Comparison of ENCODE assay signal across 1 cellular context in the genomic region with DNA sequence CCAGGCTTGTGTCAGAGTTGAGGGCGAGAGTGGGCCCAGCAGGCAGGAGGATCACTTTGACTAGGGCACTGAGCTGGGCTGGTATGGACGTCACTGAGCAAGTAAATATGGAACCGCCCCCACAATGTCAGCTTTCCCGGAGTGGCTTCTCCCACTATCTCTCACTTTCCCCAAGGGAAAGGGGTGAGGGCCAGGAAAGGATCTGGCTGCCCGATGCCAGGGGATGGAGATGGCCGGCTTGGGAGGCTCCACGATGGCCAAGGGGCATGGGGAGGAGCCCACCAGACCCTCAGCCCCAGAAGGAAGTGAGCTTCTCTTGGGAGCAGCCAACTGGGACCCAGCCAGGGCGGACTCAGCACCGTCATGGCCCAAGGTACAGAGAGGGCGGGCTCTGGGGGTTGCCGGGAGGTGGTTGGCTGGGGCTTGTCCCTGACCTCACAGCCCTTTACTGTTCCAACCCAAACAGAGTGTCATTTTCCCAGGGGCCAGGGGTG.
TF ChIP-seq lines count a peak whose summit lies in the region.

No MANE protein-coding gene starts in this region.

TF ChIP-seq in GM12878, 131 proteins besides CTCF, POLR2A, EP300 and RAD21 (continued from another document):
- TF ChIP-seq, protein P1, sequence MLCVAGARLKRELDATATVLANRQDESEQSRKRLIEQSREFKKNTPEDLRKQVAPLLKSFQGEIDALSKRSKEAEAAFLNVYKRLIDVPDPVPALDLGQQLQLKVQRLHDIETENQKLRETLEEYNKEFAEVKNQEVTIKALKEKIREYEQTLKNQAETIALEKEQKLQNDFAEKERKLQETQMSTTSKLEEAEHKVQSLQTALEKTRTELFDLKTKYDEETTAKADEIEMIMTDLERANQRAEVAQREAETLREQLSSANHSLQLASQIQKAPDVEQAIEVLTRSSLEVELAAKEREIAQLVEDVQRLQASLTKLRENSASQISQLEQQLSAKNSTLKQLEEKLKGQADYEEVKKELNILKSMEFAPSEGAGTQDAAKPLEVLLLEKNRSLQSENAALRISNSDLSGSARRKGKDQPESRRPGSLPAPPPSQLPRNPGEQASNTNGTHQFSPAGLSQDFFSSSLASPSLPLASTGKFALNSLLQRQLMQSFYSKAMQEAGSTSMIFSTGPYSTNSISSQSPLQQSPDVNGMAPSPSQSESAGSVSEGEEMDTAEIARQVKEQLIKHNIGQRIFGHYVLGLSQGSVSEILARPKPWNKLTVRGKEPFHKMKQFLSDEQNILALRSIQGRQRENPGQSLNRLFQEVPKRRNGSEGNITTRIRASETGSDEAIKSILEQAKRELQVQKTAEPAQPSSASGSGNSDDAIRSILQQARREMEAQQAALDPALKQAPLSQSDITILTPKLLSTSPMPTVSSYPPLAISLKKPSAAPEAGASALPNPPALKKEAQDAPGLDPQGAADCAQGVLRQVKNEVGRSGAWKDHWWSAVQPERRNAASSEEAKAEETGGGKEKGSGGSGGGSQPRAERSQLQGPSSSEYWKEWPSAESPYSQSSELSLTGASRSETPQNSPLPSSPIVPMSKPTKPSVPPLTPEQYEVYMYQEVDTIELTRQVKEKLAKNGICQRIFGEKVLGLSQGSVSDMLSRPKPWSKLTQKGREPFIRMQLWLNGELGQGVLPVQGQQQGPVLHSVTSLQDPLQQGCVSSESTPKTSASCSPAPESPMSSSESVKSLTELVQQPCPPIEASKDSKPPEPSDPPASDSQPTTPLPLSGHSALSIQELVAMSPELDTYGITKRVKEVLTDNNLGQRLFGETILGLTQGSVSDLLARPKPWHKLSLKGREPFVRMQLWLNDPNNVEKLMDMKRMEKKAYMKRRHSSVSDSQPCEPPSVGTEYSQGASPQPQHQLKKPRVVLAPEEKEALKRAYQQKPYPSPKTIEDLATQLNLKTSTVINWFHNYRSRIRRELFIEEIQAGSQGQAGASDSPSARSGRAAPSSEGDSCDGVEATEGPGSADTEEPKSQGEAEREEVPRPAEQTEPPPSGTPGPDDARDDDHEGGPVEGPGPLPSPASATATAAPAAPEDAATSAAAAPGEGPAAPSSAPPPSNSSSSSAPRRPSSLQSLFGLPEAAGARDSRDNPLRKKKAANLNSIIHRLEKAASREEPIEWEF (IDR thresholded peaks at IDR 0.05; ENCODE audit: insufficient replicate concordance, low read depth, low read length): no peak
- TF ChIP-seq, protein P2, sequence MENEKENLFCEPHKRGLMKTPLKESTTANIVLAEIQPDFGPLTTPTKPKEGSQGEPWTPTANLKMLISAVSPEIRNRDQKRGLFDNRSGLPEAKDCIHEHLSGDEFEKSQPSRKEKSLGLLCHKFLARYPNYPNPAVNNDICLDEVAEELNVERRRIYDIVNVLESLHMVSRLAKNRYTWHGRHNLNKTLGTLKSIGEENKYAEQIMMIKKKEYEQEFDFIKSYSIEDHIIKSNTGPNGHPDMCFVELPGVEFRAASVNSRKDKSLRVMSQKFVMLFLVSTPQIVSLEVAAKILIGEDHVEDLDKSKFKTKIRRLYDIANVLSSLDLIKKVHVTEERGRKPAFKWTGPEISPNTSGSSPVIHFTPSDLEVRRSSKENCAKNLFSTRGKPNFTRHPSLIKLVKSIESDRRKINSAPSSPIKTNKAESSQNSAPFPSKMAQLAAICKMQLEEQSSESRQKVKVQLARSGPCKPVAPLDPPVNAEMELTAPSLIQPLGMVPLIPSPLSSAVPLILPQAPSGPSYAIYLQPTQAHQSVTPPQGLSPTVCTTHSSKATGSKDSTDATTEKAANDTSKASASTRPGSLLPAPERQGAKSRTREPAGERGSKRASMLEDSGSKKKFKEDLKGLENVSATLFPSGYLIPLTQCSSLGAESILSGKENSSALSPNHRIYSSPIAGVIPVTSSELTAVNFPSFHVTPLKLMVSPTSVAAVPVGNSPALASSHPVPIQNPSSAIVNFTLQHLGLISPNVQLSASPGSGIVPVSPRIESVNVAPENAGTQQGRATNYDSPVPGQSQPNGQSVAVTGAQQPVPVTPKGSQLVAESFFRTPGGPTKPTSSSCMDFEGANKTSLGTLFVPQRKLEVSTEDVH (IDR thresholded peaks at IDR 0.05; ENCODE audit: low read depth, partially characterized antibody): no peak
- TF ChIP-seq POLR2AphosphoS2 (IDR thresholded peaks at IDR 0.05; ENCODE audit: low read depth, low read length) (no peak), PAX5 (IDR thresholded peaks at IDR 0.05; ENCODE audit: borderline replicate concordance, low read depth, low read length) (no peak), FOXK2 (IDR thresholded peaks at IDR 0.05) (no peak), ZBED1 (IDR thresholded peaks at IDR 0.05; ENCODE audit: borderline replicate concordance) (no peak), ESRRA (IDR thresholded peaks at IDR 0.05; ENCODE audit: low read length) (no peak), DPF2 (IDR thresholded peaks at IDR 0.05) (no peak), RCOR1 (conservative IDR thresholded peaks at IDR 0.05; ENCODE audit: low read depth, low read length) (no peak), RBBP5 (conservative IDR thresholded peaks at IDR 0.05) (no peak)
- TF ChIP-seq, protein P3, sequence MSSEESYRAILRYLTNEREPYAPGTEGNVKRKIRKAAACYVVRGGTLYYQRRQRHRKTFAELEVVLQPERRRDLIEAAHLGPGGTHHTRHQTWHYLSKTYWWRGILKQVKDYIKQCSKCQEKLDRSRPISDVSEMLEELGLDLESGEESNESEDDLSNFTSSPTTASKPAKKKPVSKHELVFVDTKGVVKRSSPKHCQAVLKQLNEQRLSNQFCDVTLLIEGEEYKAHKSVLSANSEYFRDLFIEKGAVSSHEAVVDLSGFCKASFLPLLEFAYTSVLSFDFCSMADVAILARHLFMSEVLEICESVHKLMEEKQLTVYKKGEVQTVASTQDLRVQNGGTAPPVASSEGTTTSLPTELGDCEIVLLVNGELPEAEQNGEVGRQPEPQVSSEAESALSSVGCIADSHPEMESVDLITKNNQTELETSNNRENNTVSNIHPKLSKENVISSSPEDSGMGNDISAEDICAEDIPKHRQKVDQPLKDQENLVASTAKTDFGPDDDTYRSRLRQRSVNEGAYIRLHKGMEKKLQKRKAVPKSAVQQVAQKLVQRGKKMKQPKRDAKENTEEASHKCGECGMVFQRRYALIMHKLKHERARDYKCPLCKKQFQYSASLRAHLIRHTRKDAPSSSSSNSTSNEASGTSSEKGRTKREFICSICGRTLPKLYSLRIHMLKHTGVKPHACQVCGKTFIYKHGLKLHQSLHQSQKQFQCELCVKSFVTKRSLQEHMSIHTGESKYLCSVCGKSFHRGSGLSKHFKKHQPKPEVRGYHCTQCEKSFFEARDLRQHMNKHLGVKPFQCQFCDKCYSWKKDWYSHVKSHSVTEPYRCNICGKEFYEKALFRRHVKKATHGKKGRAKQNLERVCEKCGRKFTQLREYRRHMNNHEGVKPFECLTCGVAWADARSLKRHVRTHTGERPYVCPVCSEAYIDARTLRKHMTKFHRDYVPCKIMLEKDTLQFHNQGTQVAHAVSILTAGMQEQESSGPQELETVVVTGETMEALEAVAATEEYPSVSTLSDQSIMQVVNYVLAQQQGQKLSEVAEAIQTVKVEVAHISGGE (CRISPR knock-in tag; IDR thresholded peaks at IDR 0.05): no peak
- TF ChIP-seq, protein P4, sequence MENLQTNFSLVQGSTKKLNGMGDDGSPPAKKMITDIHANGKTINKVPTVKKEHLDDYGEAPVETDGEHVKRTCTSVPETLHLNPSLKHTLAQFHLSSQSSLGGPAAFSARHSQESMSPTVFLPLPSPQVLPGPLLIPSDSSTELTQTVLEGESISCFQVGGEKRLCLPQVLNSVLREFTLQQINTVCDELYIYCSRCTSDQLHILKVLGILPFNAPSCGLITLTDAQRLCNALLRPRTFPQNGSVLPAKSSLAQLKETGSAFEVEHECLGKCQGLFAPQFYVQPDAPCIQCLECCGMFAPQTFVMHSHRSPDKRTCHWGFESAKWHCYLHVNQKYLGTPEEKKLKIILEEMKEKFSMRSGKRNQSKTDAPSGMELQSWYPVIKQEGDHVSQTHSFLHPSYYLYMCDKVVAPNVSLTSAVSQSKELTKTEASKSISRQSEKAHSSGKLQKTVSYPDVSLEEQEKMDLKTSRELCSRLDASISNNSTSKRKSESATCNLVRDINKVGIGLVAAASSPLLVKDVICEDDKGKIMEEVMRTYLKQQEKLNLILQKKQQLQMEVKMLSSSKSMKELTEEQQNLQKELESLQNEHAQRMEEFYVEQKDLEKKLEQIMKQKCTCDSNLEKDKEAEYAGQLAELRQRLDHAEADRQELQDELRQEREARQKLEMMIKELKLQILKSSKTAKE (IDR thresholded peaks at IDR 0.05; ENCODE audit: low read depth, poor library complexity, severe bottlenecking): no peak
